1 cellular context compared by ENCODE assay signal in genomic region chr5:34892414-34892813, GRCh38.
TF ChIP-seq lines count a peak whose summit lies in the region.

No MANE protein-coding gene starts in this region.

TF ChIP-seq in IMR-90, 13 proteins besides CTCF, POLR2A, EP300 and RAD21:
- TF ChIP-seq MAFK (IDR thresholded peaks at IDR 0.05; ENCODE audit: low read depth, low read length) (no peak), BHLHE40 (IDR thresholded peaks at IDR 0.05; ENCODE audit: low read depth, low read length) (no peak), SMC3 (IDR thresholded peaks at IDR 0.05; ENCODE audit: low read depth, low read length) (no peak), ELK1 (IDR thresholded peaks at IDR 0.05; ENCODE audit: borderline replicate concordance, low read depth, low read length) (no peak), RFX5 (IDR thresholded peaks at IDR 0.05; ENCODE audit: low read depth, low read length) (no peak), NFE2L2 (IDR thresholded peaks at IDR 0.05; ENCODE audit: low read depth, low read length) (no peak), CEBPB (IDR thresholded peaks at IDR 0.05; ENCODE audit: low read depth, low read length) (no peak)
